In the genomic region with DNA sequence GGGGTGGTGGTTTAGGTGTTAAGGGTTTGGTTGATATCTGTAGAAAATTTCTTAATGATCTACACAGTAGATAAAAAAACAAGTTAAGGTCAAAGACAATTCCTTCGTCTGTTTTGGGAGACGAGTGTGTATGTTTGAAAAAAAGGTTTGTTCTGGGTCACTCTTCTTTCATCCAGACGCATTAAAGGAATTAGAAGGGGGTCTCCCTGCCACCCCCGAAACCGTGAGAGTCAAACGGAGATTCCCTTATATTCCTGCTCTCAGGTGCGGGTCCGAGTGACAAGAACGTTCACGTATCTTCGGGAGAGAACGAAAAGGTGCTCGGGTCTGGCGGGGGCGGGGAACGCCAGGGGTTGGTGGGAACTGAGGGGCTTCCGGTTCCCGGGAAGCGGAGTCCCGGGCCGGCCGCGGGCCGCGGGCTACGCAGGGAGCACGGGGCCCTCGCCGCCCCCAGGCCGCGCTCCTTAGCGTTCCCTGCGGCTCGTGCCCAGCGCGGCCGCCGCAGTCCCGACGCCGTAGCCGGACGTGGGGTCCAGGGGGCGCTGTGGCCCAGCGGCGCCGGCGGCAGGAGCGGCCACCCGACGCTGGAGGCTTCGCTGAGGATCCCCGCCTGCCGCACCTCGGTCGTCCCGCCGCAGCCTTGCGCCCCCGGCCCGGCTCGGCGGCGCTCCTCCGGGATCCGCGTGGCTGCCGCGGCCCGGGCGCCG, we compare ENCODE assay signal across 1 cellular context.
TF ChIP-seq lines count a peak whose summit lies in the region.

Gene ZFYVE9, plus strand, starts transcription at position 577 of the 707 bp plus-strand sequence. CDS start 91,118 bp downstream, outside the sequence.

TF ChIP-seq in K562, 482 proteins besides CTCF, POLR2A, EP300 and RAD21 (continued from another document and continues in another):
- no peak for TF ChIP-seq GABPB2 (CRISPR knock-in tag; conservative IDR thresholded peaks at IDR 0.05)
- no peak for TF ChIP-seq KLF1 (tag; IDR thresholded peaks at IDR 0.05)
- no peak for TF ChIP-seq ASH1L (IDR thresholded peaks at IDR 0.05; ENCODE audit: borderline replicate concordance, low read depth, partially characterized antibody)
- TF ChIP-seq HCFC1 (IDR thresholded peaks at IDR 0.05; ENCODE audit: low read depth, low read length) = 0 out of 2 replicates have a peak, but pooled peaks have one; percentile 17
- TF ChIP-seq, protein P1, sequence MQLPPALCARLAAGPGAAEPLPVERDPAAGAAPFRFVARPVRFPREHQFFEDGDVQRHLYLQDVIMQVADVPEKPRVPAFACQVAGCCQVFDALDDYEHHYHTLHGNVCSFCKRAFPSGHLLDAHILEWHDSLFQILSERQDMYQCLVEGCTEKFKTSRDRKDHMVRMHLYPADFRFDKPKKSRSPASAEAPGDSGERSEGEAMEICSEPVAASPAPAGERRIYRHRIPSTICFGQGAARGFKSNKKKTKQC (CRISPR knock-in tag; IDR thresholded peaks at IDR 0.05) = peak; percentile 80; the same call in 1 of the 2 replicates
- TF ChIP-seq ZNF124 (CRISPR knock-in tag; IDR thresholded peaks at IDR 0.05) = no peak
- no peak for TF ChIP-seq MECOM (CRISPR knock-in tag; IDR thresholded peaks at IDR 0.05)
- no peak for TF ChIP-seq SRF (CRISPR knock-in tag; IDR thresholded peaks at IDR 0.05)
- no peak for TF ChIP-seq SAP30 (IDR thresholded peaks at IDR 0.05; ENCODE audit: borderline replicate concordance, insufficient read depth, low read depth, low read length, poor library complexity, severe bottlenecking)
- 0 out of 2 replicates have a peak, but pooled peaks have one; percentile 13 for TF ChIP-seq ZEB2 (IDR thresholded peaks at IDR 0.05)
- TF ChIP-seq PHB2 (IDR thresholded peaks at IDR 0.05; ENCODE audit: low read depth) = no peak
- no peak for TF ChIP-seq E2F5 (CRISPR knock-in tag; IDR thresholded peaks at IDR 0.05)
- TF ChIP-seq, protein P2, sequence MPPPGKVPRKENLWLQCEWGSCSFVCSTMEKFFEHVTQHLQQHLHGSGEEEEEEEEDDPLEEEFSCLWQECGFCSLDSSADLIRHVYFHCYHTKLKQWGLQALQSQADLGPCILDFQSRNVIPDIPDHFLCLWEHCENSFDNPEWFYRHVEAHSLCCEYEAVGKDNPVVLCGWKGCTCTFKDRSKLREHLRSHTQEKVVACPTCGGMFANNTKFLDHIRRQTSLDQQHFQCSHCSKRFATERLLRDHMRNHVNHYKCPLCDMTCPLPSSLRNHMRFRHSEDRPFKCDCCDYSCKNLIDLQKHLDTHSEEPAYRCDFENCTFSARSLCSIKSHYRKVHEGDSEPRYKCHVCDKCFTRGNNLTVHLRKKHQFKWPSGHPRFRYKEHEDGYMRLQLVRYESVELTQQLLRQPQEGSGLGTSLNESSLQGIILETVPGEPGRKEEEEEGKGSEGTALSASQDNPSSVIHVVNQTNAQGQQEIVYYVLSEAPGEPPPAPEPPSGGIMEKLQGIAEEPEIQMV (tag; conservative IDR thresholded peaks at IDR 0.05; ENCODE audit: low read depth) = no peak
- TF ChIP-seq RBM22 (IDR thresholded peaks at IDR 0.05; ENCODE audit: low read depth, low read length, poor library complexity, severe bottlenecking) = no peak
- TF ChIP-seq TFAP4 (CRISPR knock-in tag; IDR thresholded peaks at IDR 0.05; ENCODE audit: borderline replicate concordance) = peak; percentile 33; the same call in 1 of the 2 replicates
- TF ChIP-seq NFIC (IDR thresholded peaks at IDR 0.05) = no peak
- TF ChIP-seq EHMT2 (IDR thresholded peaks at IDR 0.05) = no peak
- no peak for TF ChIP-seq NR2C1 (IDR thresholded peaks at IDR 0.05)
- TF ChIP-seq NR2C1 (tag; IDR thresholded peaks at IDR 0.05) = no peak
- TF ChIP-seq TAF1 (IDR thresholded peaks at IDR 0.05; ENCODE audit: control insufficient read depth, extremely low read depth, insufficient read depth, low read length, severe bottlenecking) = peak; percentile 59
- no peak for TF ChIP-seq ZNF780A (CRISPR knock-in tag; IDR thresholded peaks at IDR 0.05)
- TF ChIP-seq JUN (IDR thresholded peaks at IDR 0.05; ENCODE audit: borderline replicate concordance, low read depth, low read length) = 0 out of 2 replicates have a peak, but pooled peaks have one; percentile 38
- TF ChIP-seq JUN (CRISPR knock-in tag; IDR thresholded peaks at IDR 0.05; ENCODE audit: borderline replicate concordance) = no peak
- no peak for TF ChIP-seq CBX2 (IDR thresholded peaks at IDR 0.05; ENCODE audit: insufficient read depth, low read length, poor library complexity, severe bottlenecking)
- peak; percentile 85 for TF ChIP-seq CREM (IDR thresholded peaks at IDR 0.05; ENCODE audit: low read depth)
- no peak for TF ChIP-seq FOSL1 (tag; conservative IDR thresholded peaks at IDR 0.05)
- TF ChIP-seq MBD2 (IDR thresholded peaks at IDR 0.05; ENCODE audit: borderline replicate concordance, low read depth) = no peak
- TF ChIP-seq ZNF445 (CRISPR knock-in tag; IDR thresholded peaks at IDR 0.05; ENCODE audit: low read depth) = no peak
- TF ChIP-seq ELF2 (CRISPR knock-in tag; IDR thresholded peaks at IDR 0.05) = no peak
- TF ChIP-seq, protein P3, sequence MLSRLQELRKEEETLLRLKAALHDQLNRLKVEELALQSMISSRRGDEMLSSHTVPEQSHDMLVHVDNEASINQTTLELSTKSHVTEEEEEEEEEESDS (CRISPR knock-in tag; IDR thresholded peaks at IDR 0.05) = no peak
- TF ChIP-seq SP2 (IDR thresholded peaks at IDR 0.05; ENCODE audit: extremely low read depth, low read depth, low read length, poor library complexity, severe bottlenecking) = peak; percentile 26
- no peak for TF ChIP-seq ARNT (IDR thresholded peaks at IDR 0.05)
- no peak for TF ChIP-seq KLF13 (tag; IDR thresholded peaks at IDR 0.05; ENCODE audit: borderline replicate concordance, low read depth)
- TF ChIP-seq CBFA2T3 (IDR thresholded peaks at IDR 0.05) = no peak
- 0 out of 2 replicates have a peak, but pooled peaks have one; percentile 2 for TF ChIP-seq NFRKB (IDR thresholded peaks at IDR 0.05; ENCODE audit: low read depth)
- TF ChIP-seq SNRNP70 (optimal IDR thresholded peaks at IDR 0.05; ENCODE audit: low read depth, low read length) = no peak
- peak; percentile 95 for TF ChIP-seq RB1 (IDR thresholded peaks at IDR 0.05; ENCODE audit: low read depth)
- TF ChIP-seq, protein P4, sequence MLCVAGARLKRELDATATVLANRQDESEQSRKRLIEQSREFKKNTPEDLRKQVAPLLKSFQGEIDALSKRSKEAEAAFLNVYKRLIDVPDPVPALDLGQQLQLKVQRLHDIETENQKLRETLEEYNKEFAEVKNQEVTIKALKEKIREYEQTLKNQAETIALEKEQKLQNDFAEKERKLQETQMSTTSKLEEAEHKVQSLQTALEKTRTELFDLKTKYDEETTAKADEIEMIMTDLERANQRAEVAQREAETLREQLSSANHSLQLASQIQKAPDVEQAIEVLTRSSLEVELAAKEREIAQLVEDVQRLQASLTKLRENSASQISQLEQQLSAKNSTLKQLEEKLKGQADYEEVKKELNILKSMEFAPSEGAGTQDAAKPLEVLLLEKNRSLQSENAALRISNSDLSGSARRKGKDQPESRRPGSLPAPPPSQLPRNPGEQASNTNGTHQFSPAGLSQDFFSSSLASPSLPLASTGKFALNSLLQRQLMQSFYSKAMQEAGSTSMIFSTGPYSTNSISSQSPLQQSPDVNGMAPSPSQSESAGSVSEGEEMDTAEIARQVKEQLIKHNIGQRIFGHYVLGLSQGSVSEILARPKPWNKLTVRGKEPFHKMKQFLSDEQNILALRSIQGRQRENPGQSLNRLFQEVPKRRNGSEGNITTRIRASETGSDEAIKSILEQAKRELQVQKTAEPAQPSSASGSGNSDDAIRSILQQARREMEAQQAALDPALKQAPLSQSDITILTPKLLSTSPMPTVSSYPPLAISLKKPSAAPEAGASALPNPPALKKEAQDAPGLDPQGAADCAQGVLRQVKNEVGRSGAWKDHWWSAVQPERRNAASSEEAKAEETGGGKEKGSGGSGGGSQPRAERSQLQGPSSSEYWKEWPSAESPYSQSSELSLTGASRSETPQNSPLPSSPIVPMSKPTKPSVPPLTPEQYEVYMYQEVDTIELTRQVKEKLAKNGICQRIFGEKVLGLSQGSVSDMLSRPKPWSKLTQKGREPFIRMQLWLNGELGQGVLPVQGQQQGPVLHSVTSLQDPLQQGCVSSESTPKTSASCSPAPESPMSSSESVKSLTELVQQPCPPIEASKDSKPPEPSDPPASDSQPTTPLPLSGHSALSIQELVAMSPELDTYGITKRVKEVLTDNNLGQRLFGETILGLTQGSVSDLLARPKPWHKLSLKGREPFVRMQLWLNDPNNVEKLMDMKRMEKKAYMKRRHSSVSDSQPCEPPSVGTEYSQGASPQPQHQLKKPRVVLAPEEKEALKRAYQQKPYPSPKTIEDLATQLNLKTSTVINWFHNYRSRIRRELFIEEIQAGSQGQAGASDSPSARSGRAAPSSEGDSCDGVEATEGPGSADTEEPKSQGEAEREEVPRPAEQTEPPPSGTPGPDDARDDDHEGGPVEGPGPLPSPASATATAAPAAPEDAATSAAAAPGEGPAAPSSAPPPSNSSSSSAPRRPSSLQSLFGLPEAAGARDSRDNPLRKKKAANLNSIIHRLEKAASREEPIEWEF (CRISPR knock-in tag; IDR thresholded peaks at IDR 0.05) = no peak
- no peak for TF ChIP-seq LCOR (CRISPR knock-in tag; IDR thresholded peaks at IDR 0.05)
- TF ChIP-seq CREB3L1 (IDR thresholded peaks at IDR 0.05; ENCODE audit: borderline replicate concordance, low read depth) = peak; percentile 46; the same call in 1 of the 2 replicates
- TF ChIP-seq, protein P5, sequence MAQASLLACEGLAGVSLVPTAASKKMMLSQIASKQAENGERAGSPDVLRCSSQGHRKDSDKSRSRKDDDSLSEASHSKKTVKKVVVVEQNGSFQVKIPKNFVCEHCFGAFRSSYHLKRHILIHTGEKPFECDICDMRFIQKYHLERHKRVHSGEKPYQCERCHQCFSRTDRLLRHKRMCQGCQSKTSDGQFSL (CRISPR knock-in tag; IDR thresholded peaks at IDR 0.05) = no peak
- TF ChIP-seq, protein P5 (tag; IDR thresholded peaks at IDR 0.05) = no peak
- no peak for TF ChIP-seq MAFK (IDR thresholded peaks at IDR 0.05; ENCODE audit: low read length)
- no peak for TF ChIP-seq NFATC3 (IDR thresholded peaks at IDR 0.05)
- TF ChIP-seq ESRRA (IDR thresholded peaks at IDR 0.05; ENCODE audit: borderline replicate concordance, low read depth) = no peak
- TF ChIP-seq TFE3 (CRISPR knock-in tag; IDR thresholded peaks at IDR 0.05) = no peak
- no peak for TF ChIP-seq MTA3 (IDR thresholded peaks at IDR 0.05; ENCODE audit: borderline replicate concordance)
- TF ChIP-seq, protein P6, sequence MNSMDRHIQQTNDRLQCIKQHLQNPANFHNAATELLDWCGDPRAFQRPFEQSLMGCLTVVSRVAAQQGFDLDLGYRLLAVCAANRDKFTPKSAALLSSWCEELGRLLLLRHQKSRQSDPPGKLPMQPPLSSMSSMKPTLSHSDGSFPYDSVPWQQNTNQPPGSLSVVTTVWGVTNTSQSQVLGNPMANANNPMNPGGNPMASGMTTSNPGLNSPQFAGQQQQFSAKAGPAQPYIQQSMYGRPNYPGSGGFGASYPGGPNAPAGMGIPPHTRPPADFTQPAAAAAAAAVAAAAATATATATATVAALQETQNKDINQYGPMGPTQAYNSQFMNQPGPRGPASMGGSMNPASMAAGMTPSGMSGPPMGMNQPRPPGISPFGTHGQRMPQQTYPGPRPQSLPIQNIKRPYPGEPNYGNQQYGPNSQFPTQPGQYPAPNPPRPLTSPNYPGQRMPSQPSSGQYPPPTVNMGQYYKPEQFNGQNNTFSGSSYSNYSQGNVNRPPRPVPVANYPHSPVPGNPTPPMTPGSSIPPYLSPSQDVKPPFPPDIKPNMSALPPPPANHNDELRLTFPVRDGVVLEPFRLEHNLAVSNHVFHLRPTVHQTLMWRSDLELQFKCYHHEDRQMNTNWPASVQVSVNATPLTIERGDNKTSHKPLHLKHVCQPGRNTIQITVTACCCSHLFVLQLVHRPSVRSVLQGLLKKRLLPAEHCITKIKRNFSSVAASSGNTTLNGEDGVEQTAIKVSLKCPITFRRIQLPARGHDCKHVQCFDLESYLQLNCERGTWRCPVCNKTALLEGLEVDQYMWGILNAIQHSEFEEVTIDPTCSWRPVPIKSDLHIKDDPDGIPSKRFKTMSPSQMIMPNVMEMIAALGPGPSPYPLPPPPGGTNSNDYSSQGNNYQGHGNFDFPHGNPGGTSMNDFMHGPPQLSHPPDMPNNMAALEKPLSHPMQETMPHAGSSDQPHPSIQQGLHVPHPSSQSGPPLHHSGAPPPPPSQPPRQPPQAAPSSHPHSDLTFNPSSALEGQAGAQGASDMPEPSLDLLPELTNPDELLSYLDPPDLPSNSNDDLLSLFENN (IDR thresholded peaks at IDR 0.05; ENCODE audit: low read depth in 2 of 2, low read length in 2 of 2) = no peak; a peak in 1 of 4 replicates
